Comparison of ENCODE assay signal across 9 cellular contexts in the genomic region with DNA sequence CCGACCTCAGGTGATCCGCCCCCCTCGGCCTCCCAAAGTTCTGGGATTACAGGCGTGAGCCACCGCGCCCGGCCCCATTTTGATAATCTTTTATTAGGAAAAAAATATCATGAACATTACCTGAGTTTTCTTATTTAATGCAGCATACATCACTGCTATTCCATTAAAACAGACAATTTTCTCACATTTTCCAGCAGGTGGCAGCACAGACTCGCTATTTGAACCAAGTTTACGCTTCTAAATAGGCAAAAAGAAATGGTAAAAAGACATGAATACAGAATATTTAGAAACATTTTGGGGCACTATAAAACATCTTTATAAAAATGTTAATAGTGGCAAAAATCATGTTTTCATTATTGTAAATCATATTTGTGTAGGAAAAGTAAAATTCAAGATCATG.
DNase-seq lines count a peak whose midpoint lies in the region; ATAC-seq and TF ChIP-seq lines count a peak whose summit lies in the region.
"Had no signal": no experiment of that assay in that cellular context is flagged by ENCODE, and none has a peak within 500 bp of the region (broad histone marks: within the 10 kb centered on the region; RNA-seq: fewer than 3 reads in every experiment).

No MANE protein-coding gene starts in this region.

- no peaks in the 10 kb centered on the region for H3K27me3 Mint-ChIP-seq in mesothelial cell of epicardium (ENCODE audit: low read depth)
- H3K27me3 Mint-ChIP-seq: naive thymus-derived CD4-positive, alpha-beta T cell had no signal

- no peaks in the 10 kb centered on the region for H3K27me3 ChIP-seq in BLaER1 treated with 17β-estradiol and CSF1 and Interleukin-3, amounts not matched to agents 10 nM and 100 nM
- no peaks in the 10 kb centered on the region for H3K27me3 ChIP-seq in RWPE2 (ENCODE audit: insufficient read depth, poor library complexity, severe bottlenecking)
- no peaks in the 10 kb centered on the region for H3K27me3 ChIP-seq in colonic mucosa

- no peak overlapping the region for H3K27ac Mint-ChIP-seq in mesothelial cell of epicardium
- H3K27ac Mint-ChIP-seq: naive thymus-derived CD4-positive, alpha-beta T cell had no signal

- H3K36me3 Mint-ChIP-seq in mesothelial cell of epicardium = no peaks in the 10 kb centered on the region
- H3K36me3 Mint-ChIP-seq: naive thymus-derived CD4-positive, alpha-beta T cell had no signal

- H3K4me1 ChIP-seq in BLaER1 treated with 17β-estradiol and CSF1 and Interleukin-3, amounts not matched to agents 10 nM and 100 nM = peaks cover 0 to 4% (median 0%) of the 10 kb centered on the region in 10 experiments; a peak in 2 of 20 replicates
- H3K4me1 ChIP-seq in RWPE2 (ENCODE audit: insufficient read depth, poor library complexity, severe bottlenecking) (no peaks in the 10 kb centered on the region), colonic mucosa (no peaks in the 10 kb centered on the region)

- H3K4me1 Mint-ChIP-seq in mesothelial cell of epicardium = peaks cover 2% of the 10 kb centered on the region
- H3K4me1 Mint-ChIP-seq: naive thymus-derived CD4-positive, alpha-beta T cell had no signal

- no peak overlapping the region for H3K9ac ChIP-seq in BLaER1 treated with 17β-estradiol and CSF1 and Interleukin-3, amounts not matched to agents 10 nM and 100 nM
- H3K9ac ChIP-seq in colonic mucosa (ENCODE audit: low read depth in 2 of 2, low read length in 2 of 2) = no peak overlapping the region

- H3K9me3 ChIP-seq in BLaER1 treated with 17β-estradiol and CSF1 and Interleukin-3, amounts not matched to agents 10 nM and 100 nM (replicated peaks in 1 of 11) = peaks cover 11 to 27% (median 22%) of the 10 kb centered on the region in 11 experiments
- H3K9me3 ChIP-seq in RWPE2 (ENCODE audit: severe bottlenecking) = no peaks in the 10 kb centered on the region
- H3K9me3 ChIP-seq in colonic mucosa = no peaks in the 10 kb centered on the region

- no peaks in the 10 kb centered on the region for H4K20me1 ChIP-seq in BLaER1 treated with 17β-estradiol and CSF1 and Interleukin-3, amounts not matched to agents 10 nM and 100 nM

- intact Hi-C loops in colonic mucosa (cut with DNase I) = no loop called here

- no peaks in the 10 kb centered on the region for H3K36me3 ChIP-seq in BLaER1 treated with 17β-estradiol and CSF1 and Interleukin-3, amounts not matched to agents 10 nM and 100 nM
- H3K36me3 ChIP-seq in RWPE2 (ENCODE audit: low read depth) = no peaks in the 10 kb centered on the region
- no peaks in the 10 kb centered on the region for H3K36me3 ChIP-seq in colonic mucosa

- H3K9me3 Mint-ChIP-seq in mesothelial cell of epicardium = peaks cover 16% of the 10 kb centered on the region

- no peak overlapping the region for H3K27ac ChIP-seq in BLaER1 treated with 17β-estradiol and CSF1 and Interleukin-3, amounts not matched to agents 10 nM and 100 nM
- H3K27ac ChIP-seq in RWPE2 (ENCODE audit: poor library complexity, severe bottlenecking) (no peak overlapping the region), colonic mucosa (no peak overlapping the region)

- peak; percentile 84 for DNase-seq in HT-29 (ENCODE audit: low spot score)
- no peak for DNase-seq in RWPE2 (ENCODE audit: low spot score)
- peak; percentile 37 for DNase-seq in colonic mucosa
- DNase-seq in mesothelial cell of epicardium (ENCODE audit: low spot score in 2 of 2, unreplicated experiment in 2 of 2) = peak in 1 of 2 experiments; percentile 58
- DNase-seq in occipital lobe (lab: John Stamatoyannopoulos, UW) = no peak

- no peak overlapping the region for H3K4me3 Mint-ChIP-seq in mesothelial cell of epicardium
- H3K4me3 Mint-ChIP-seq: naive thymus-derived CD4-positive, alpha-beta T cell had no signal

- H3K4me2 ChIP-seq in BLaER1 treated with 17β-estradiol and CSF1 and Interleukin-3, amounts not matched to agents 10 nM and 100 nM = peak overlapping the region in 8 of 11 experiments; percentile 15 to 68 (median 26); a peak in 7 of 22 replicates

- H3K4me3 ChIP-seq in BLaER1 treated with 17β-estradiol and CSF1 and Interleukin-3, amounts not matched to agents 10 nM and 100 nM = 0 out of 20 replicates have a peak overlapping the region, but pooled peaks of 1 of the 10 experiments have one; percentile 15
- H3K4me3 ChIP-seq in RWPE2 (ENCODE audit: severe bottlenecking) (no peak overlapping the region), colonic mucosa (no peak overlapping the region)

- peak; percentile 79 for ATAC-seq in GM18499 (IDR thresholded peaks at IDR 0.05; ENCODE audit: insufficient read depth, unreplicated experiment)
- ATAC-seq in RWPE2 (ENCODE audit: low read depth) = no peak
- no peak for ATAC-seq in activated CD4-positive, CD25-positive, alpha-beta regulatory T cell treated with anti-CD3 and anti-CD28 coated beads, Interleukin-2, amount 50 U/mL, for 24 hours
- ATAC-seq: naive thymus-derived CD4-positive, alpha-beta T cell had no signal

- TF ChIP-seq CTCF in RWPE2 (IDR thresholded peaks at IDR 0.05; ENCODE audit: poor library complexity, severe bottlenecking) (peak; percentile 81), colonic mucosa (IDR thresholded peaks at IDR 0.05) (peak; percentile 40), mesothelial cell of epicardium (IDR thresholded peaks at IDR 0.05; ENCODE audit: unreplicated experiment) (peak; percentile 81)

Comparison
In these comparisons a context has a peak if more than half of its experiments do, and no peak if none do; other contexts are left out.
1. DNase-seq: peak in HT-29 (single experiment) and colonic mucosa (single experiment); none in RWPE2 (single experiment) and occipital lobe (single experiment).
2. Peak in every context shown above with its lines, with median percentiles within 50 percentile points of each other: CTCF ChIP-seq.